Comparison of ENCODE assay signal across 13 cellular contexts in the genomic region with DNA sequence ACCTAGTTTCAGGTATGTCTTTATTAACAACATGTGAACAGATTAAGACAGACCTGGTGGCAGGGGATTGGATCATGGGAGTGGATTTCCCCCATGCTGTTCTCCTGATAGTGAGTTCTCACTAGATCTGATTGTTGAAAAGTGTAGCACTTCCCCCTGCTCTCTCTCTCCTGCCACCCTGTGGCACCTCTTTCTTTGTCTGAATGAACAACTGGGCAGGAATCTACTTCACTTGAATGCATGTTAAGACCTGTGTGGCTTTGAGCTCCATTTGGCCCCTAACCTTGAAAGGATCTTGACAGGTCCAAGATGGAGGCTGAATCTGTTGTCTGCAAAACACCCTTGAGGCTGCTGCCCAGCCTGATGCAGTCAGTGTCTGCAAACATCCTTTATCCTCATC.
A peak's percentile ranks its signal among the peaks of the same experiment; 100 is the strongest.
DNase-seq lines count a peak whose midpoint lies in the region; ATAC-seq, FAIRE-seq and TF ChIP-seq lines count a peak whose summit lies in the region.
"Had no signal": no experiment of that assay in that cellular context is flagged by ENCODE, and none has a peak within 500 bp of the region (broad histone marks: within the 10 kb centered on the region; RNA-seq: fewer than 3 reads in every experiment).

No MANE protein-coding gene starts in this region.

- no peak overlapping the region for H3K4me2 ChIP-seq in GM23248 (ENCODE audit: unreplicated experiment)
- no peak overlapping the region for H3K4me2 ChIP-seq in keratinocyte (ENCODE audit: control insufficient read depth, extremely low read depth, insufficient read depth, low read depth, low read length)

- H3K9ac ChIP-seq in GM23248 (no peak overlapping the region), keratinocyte (ENCODE audit: control insufficient read depth, extremely low read depth, insufficient read depth, low read length) (no peak overlapping the region)

- H3K27ac ChIP-seq in GM23248 (no peak overlapping the region), keratinocyte (ENCODE audit: control insufficient read depth, insufficient read depth, low read length) (no peak overlapping the region), transverse colon (no peak overlapping the region), heart right ventricle (no peak overlapping the region)

- in situ Hi-C loops in GM23248 (cut with MboI): loop anchor here (25.0 kb wide), 1 partner anchor 1576 kb away; a partner anchor contains a TSS
- in situ Hi-C loops in transverse colon (cut with MboI; ENCODE audit: low pct_ligation_motif_present in 1 of 4, low pct_unique_long_range_greater_than_20kb in 1 of 4, low sequenced_read_pairs in 3 of 4): no loop called here

- H2AFZ ChIP-seq in GM23248: no peak overlapping the region
- peak overlapping the region; percentile 3 for H2AFZ ChIP-seq in keratinocyte (ENCODE audit: control insufficient read depth, low read length)

- H3F3A ChIP-seq in GM23248 (ENCODE audit: insufficient read depth): no peaks in the 10 kb centered on the region

- no peak for FAIRE-seq in keratinocyte (lab: Jason Lieb, UNC)
- FAIRE-seq: astrocyte, islet of Langerhans had no signal

- H3K9me2 ChIP-seq in GM23248 (ENCODE audit: insufficient read depth): no peaks in the 10 kb centered on the region

- no peak for TF ChIP-seq POLR2A in transverse colon (IDR thresholded peaks at IDR 0.05)

- TF ChIP-seq EP300 in transverse colon (IDR thresholded peaks at IDR 0.05; ENCODE audit: low read depth): no peak

- dilution Hi-C loops in keratinocyte (cut with MboI; ENCODE audit: extremely low pct_ligation_motif_present, low sequenced_read_pairs): no loop called here

- TF ChIP-seq CTCF in keratinocyte (optimal IDR thresholded peaks at IDR 0.05 in 1 of 3, IDR thresholded peaks at IDR 0.05 in 1 of 3, conservative IDR thresholded peaks at IDR 0.05 in 1 of 3; ENCODE audit: extremely low read depth in 1 of 3, insufficient read depth in 2 of 3, low read length in 3 of 3): peak in 2 of 3 experiments; percentile 39 to 54
- TF ChIP-seq CTCF in transverse colon (IDR thresholded peaks at IDR 0.05): no peak
- peak in 1 of 9 donors; percentile 16 for TF ChIP-seq CTCF in heart right ventricle (IDR thresholded peaks at IDR 0.05)

- intact Hi-C loops in transverse colon (cut with DNase I; ENCODE audit: low total_unique reads): no loop called here
- intact Hi-C loops in heart right ventricle (cut with DNase I): loop anchor here in 1 of 10 donors (10.0 kb wide), 1 partner anchor 1573 kb away; a partner anchor contains a TSS

- no peaks in the 10 kb centered on the region for H3K9me1 ChIP-seq in keratinocyte (ENCODE audit: control insufficient read depth, extremely low read depth, insufficient read depth, low read length)

- no peaks in the 10 kb centered on the region for H3K4me1 ChIP-seq in GM23248 (ENCODE audit: insufficient read depth)
- no peaks in the 10 kb centered on the region for H3K4me1 ChIP-seq in keratinocyte (ENCODE audit: control insufficient read depth, extremely low read depth, insufficient read depth, low read length)
- no peaks in the 10 kb centered on the region for H3K4me1 ChIP-seq in transverse colon
- no peaks in the 10 kb centered on the region for H3K4me1 ChIP-seq in heart right ventricle

- DNase-seq in NCI-H1092 treated with DMSO at 0.1 percent for 48 hours (lab: John Stamatoyannopoulos, UW) (peak; percentile 8), NCI-H1092 (lab: John Stamatoyannopoulos, UW) (no peak), GM23248 (peak; percentile 12), keratinocyte (ENCODE audit: low read depth, low spot score) (no peak), transverse colon (no peak), heart right ventricle (no peak)
- DNase-seq: activated CD8-positive, alpha-beta memory T cell treated with anti-CD3 and anti-CD28 coated beads, Interleukin-2, amount 50 U/mL, for 48 hours; erythroblast; NCI-H226 had no signal

- H3K36me3 ChIP-seq in GM23248 (ENCODE audit: low read depth) (no peaks in the 10 kb centered on the region), keratinocyte (ENCODE audit: control insufficient read depth in 2 of 2, extremely low read depth in 1 of 2, insufficient read depth in 2 of 2, low read length in 2 of 2) (no peaks in the 10 kb centered on the region), transverse colon (no peaks in the 10 kb centered on the region), heart right ventricle (no peaks in the 10 kb centered on the region)

- no peaks in the 10 kb centered on the region for H3K9me3 ChIP-seq in GM23248 (ENCODE audit: low read depth)
- H3K9me3 ChIP-seq in keratinocyte (ENCODE audit: control insufficient read depth, low read depth, low read length): no peaks in the 10 kb centered on the region
- H3K9me3 ChIP-seq in transverse colon: no peaks in the 10 kb centered on the region
- H3K9me3 ChIP-seq in heart right ventricle: peaks cover 0 to 19% (median 0%) of the 10 kb centered on the region in 11 donors

- H4K20me1 ChIP-seq in GM23248 (ENCODE audit: insufficient read depth): no peaks in the 10 kb centered on the region
- no peaks in the 10 kb centered on the region for H4K20me1 ChIP-seq in keratinocyte (ENCODE audit: control insufficient read depth, extremely low read depth, insufficient read depth, low read length)

- no peaks in the 10 kb centered on the region for H3K27me3 ChIP-seq in GM23248 (replicated peaks; ENCODE audit: insufficient read depth)
- no peaks in the 10 kb centered on the region for H3K27me3 ChIP-seq in keratinocyte (ENCODE audit: control insufficient read depth, extremely low read depth, insufficient read depth, low read length)
- no peaks in the 10 kb centered on the region for H3K27me3 ChIP-seq in transverse colon
- no peaks in the 10 kb centered on the region for H3K27me3 ChIP-seq in heart right ventricle

- ATAC-seq in SK-N-SH treated with all-trans-retinoic acid at 6 μM for 48 hours (peak; percentile 78), GM19452 (IDR thresholded peaks at IDR 0.05; ENCODE audit: unreplicated experiment) (no peak), heart right ventricle (no peak)

- H3K4me3 ChIP-seq in GM23248: no peak overlapping the region
- H3K4me3 ChIP-seq in keratinocyte (ENCODE audit: control insufficient read depth in 2 of 3, extremely low read depth in 1 of 3, insufficient read depth in 2 of 3, low read depth in 1 of 3, low read length in 3 of 3): no peak overlapping the region
- no peak overlapping the region for H3K4me3 ChIP-seq in transverse colon
- no peak overlapping the region for H3K4me3 ChIP-seq in heart right ventricle

- H3K79me2 ChIP-seq in GM23248 (ENCODE audit: insufficient read depth) (no peaks in the 10 kb centered on the region), keratinocyte (ENCODE audit: control insufficient read depth, insufficient read depth, low read length) (no peaks in the 10 kb centered on the region)

TF ChIP-seq in SK-N-SH treated with all-trans-retinoic acid at 6 μM for 48 hours, 23 proteins besides CTCF, POLR2A, EP300 and RAD21:
- TF ChIP-seq ZNF70 (CRISPR knock-in tag; IDR thresholded peaks at IDR 0.05) (no peak), CSDC2 (CRISPR knock-in tag; IDR thresholded peaks at IDR 0.05) (no peak), ZFP30 (CRISPR knock-in tag; IDR thresholded peaks at IDR 0.05) (no peak)
- TF ChIP-seq, protein P1, sequence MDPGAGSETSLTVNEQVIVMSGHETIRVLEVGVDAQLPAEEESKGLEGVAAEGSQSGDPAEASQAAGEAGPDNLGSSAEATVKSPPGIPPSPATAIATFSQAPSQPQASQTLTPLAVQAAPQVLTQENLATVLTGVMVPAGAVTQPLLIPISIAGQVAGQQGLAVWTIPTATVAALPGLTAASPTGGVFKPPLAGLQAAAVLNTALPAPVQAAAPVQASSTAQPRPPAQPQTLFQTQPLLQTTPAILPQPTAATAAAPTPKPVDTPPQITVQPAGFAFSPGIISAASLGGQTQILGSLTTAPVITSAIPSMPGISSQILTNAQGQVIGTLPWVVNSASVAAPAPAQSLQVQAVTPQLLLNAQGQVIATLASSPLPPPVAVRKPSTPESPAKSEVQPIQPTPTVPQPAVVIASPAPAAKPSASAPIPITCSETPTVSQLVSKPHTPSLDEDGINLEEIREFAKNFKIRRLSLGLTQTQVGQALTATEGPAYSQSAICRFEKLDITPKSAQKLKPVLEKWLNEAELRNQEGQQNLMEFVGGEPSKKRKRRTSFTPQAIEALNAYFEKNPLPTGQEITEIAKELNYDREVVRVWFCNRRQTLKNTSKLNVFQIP (CRISPR knock-in tag; IDR thresholded peaks at IDR 0.05; ENCODE audit: borderline replicate concordance, low read depth): no peak
TF ChIP-seq in SK-N-SH treated with all-trans-retinoic acid at 6 μM for 48 hours: peak in this region for 0.

Comparison
In these comparisons a context has a peak if more than half of its experiments do, and no peak if none do; other contexts are left out.
1. DNase-seq: peak in NCI-H1092 treated with DMSO at 0.1 percent for 48 hours (single experiment) and GM23248 (single experiment); none in NCI-H1092 (single experiment), keratinocyte (single experiment), transverse colon (single experiment) and heart right ventricle (0 of 2).
2. CTCF ChIP-seq: peak in keratinocyte (2 of 3); none in transverse colon (0 of 5).